In the genomic region with DNA sequence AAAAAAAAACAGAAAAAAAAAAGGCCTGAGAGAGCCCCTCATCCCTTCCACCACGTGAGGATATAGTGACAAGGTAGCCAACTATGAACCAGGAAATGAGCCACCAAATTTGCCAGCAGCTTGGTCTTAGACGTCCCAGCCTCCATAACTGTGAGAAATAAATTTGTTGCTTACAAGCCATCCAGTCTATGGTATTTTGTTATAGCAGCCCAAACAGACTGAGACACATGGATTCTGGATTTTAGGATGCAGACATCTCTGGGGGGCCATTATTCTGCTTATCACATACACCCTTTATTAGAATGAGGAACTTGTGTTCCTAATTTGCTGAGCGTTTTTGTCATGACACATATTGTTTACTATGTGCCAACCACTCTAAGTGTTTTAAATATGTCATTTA, we compare ENCODE assay signal across 1 cellular context.
TF ChIP-seq lines count a peak whose summit lies in the region.

No MANE protein-coding gene starts in this region.

TF ChIP-seq in K562, 482 proteins besides CTCF, POLR2A, EP300 and RAD21 (continued from another document):
- TF ChIP-seq TEAD4 (IDR thresholded peaks at IDR 0.05; ENCODE audit: low read length): no peak
- no peak for TF ChIP-seq TEAD4 (CRISPR knock-in tag; IDR thresholded peaks at IDR 0.05; ENCODE audit: borderline replicate concordance)
- TF ChIP-seq SREBF2 (CRISPR knock-in tag; IDR thresholded peaks at IDR 0.05): no peak
- no peak for TF ChIP-seq CBX1 (IDR thresholded peaks at IDR 0.05; ENCODE audit: low read depth)
- TF ChIP-seq ETV6 (IDR thresholded peaks at IDR 0.05; ENCODE audit: borderline replicate concordance in 1 of 2, low read depth in 2 of 2, low read length in 1 of 2): no peak
- TF ChIP-seq ETV6 (CRISPR knock-in tag; IDR thresholded peaks at IDR 0.05; ENCODE audit: borderline replicate concordance): no peak
- TF ChIP-seq ZNF217 (CRISPR knock-in tag; IDR thresholded peaks at IDR 0.05): no peak
- TF ChIP-seq, protein P1, sequence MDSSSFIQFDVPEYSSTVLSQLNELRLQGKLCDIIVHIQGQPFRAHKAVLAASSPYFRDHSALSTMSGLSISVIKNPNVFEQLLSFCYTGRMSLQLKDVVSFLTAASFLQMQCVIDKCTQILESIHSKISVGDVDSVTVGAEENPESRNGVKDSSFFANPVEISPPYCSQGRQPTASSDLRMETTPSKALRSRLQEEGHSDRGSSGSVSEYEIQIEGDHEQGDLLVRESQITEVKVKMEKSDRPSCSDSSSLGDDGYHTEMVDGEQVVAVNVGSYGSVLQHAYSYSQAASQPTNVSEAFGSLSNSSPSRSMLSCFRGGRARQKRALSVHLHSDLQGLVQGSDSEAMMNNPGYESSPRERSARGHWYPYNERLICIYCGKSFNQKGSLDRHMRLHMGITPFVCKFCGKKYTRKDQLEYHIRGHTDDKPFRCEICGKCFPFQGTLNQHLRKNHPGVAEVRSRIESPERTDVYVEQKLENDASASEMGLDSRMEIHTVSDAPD (CRISPR knock-in tag; IDR thresholded peaks at IDR 0.05): no peak
- TF ChIP-seq MTF1 (CRISPR knock-in tag; IDR thresholded peaks at IDR 0.05; ENCODE audit: borderline replicate concordance): no peak
- TF ChIP-seq, protein P2, sequence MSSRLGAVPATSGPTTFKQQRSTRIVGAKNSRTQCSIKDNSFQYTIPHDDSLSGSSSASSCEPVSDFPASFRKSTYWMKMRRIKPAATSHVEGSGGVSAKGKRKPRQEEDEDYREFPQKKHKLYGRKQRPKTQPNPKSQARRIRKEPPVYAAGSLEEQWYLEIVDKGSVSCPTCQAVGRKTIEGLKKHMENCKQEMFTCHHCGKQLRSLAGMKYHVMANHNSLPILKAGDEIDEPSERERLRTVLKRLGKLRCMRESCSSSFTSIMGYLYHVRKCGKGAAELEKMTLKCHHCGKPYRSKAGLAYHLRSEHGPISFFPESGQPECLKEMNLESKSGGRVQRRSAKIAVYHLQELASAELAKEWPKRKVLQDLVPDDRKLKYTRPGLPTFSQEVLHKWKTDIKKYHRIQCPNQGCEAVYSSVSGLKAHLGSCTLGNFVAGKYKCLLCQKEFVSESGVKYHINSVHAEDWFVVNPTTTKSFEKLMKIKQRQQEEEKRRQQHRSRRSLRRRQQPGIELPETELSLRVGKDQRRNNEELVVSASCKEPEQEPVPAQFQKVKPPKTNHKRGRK (tag; IDR thresholded peaks at IDR 0.05): no peak
- no peak for TF ChIP-seq CHD2 (IDR thresholded peaks at IDR 0.05; ENCODE audit: low read depth, low read length)
- no peak for TF ChIP-seq ZNF174 (CRISPR knock-in tag; IDR thresholded peaks at IDR 0.05)
- no peak for TF ChIP-seq KDM5B (IDR thresholded peaks at IDR 0.05; ENCODE audit: insufficient replicate concordance, low read depth, low read length)
- TF ChIP-seq YY1 (IDR thresholded peaks at IDR 0.05; ENCODE audit: borderline replicate concordance in 1 of 3, control insufficient read depth in 1 of 3, extremely low read depth in 1 of 3, insufficient read depth in 3 of 3, insufficient read length in 1 of 3, insufficient replicate concordance in 2 of 3, low read depth in 1 of 3, low read length in 2 of 3): no peak
- TF ChIP-seq FOXA3 (CRISPR knock-in tag; conservative IDR thresholded peaks at IDR 0.05 in 1 of 2, IDR thresholded peaks at IDR 0.05 in 1 of 2): no peak
- TF ChIP-seq ZNF79 (CRISPR knock-in tag; IDR thresholded peaks at IDR 0.05; ENCODE audit: low read depth): no peak
- no peak for TF ChIP-seq BRD9 (IDR thresholded peaks at IDR 0.05; ENCODE audit: low read depth, partially characterized antibody)
- no peak for TF ChIP-seq RNF219 (CRISPR knock-in tag; IDR thresholded peaks at IDR 0.05)
- TF ChIP-seq ZBTB8A (IDR thresholded peaks at IDR 0.05; ENCODE audit: partially characterized antibody): no peak
- no peak for TF ChIP-seq HOMEZ (CRISPR knock-in tag; IDR thresholded peaks at IDR 0.05)
- TF ChIP-seq ARNT (IDR thresholded peaks at IDR 0.05): no peak
